In genomic region chr7:127674361-127674760, GRCh38 we compare ENCODE assay signal across 15 cellular contexts. TPM values are rescaled to one million over a fixed set of nuclear protein-coding genes. Genes with fewer than 3 reads are reported as not detected.
DNase-seq lines count a peak whose midpoint lies in the region; ATAC-seq and TF ChIP-seq lines count a peak whose summit lies in the region.
"Had no signal": no experiment of that assay in that cellular context is flagged by ENCODE, and none has a peak within 500 bp of the region (broad histone marks: within the 10 kb centered on the region; RNA-seq: fewer than 3 reads in every experiment).

No MANE protein-coding gene starts in this region.

- peaks cover 56% of the 10 kb centered on the region for H3K4me1 Mint-ChIP-seq in HFFc6 (ENCODE audit: low read depth)

- no peak for ATAC-seq in HG03342 (IDR thresholded peaks at IDR 0.05; ENCODE audit: unreplicated experiment)
- ATAC-seq: GM12878, HCT116 had no signal

- intact Hi-C loops in ascending aorta (cut with DNase I) (no loop called here), left ventricle myocardium inferior (cut with micrococcal nuclease) (no loop called here)

- H3K36me3 Mint-ChIP-seq in HFFc6 (ENCODE audit: low read depth): peaks cover 21% of the 10 kb centered on the region; the same call in 1 of the 2 replicates

- no peak overlapping the region for H3K4me3 ChIP-seq in ascending aorta
- H3K4me3 ChIP-seq in fibroblast of the aortic adventitia (ENCODE audit: low read depth, low read length): no peak overlapping the region
- H3K4me3 ChIP-seq in left ventricle myocardium inferior: no peak overlapping the region
- H3K4me3 ChIP-seq: GM12878 had no signal

- H3K27ac ChIP-seq in ascending aorta (peak overlapping the region; percentile 29 to 48), left ventricle myocardium inferior (replicated peaks) (no peak overlapping the region)

- H3K4me1 ChIP-seq in ascending aorta (peaks cover 0 to 7% of the 10 kb centered on the region in 2 donors), left ventricle myocardium inferior (peaks cover 9% of the 10 kb centered on the region)

- H3K36me3 ChIP-seq in ascending aorta: peaks cover 0 to 5% of the 10 kb centered on the region in 2 donors
- peaks cover 11% of the 10 kb centered on the region for H3K36me3 ChIP-seq in left ventricle myocardium inferior

- no peaks in the 10 kb centered on the region; the same call in 1 of the 2 replicates for H3K27me3 Mint-ChIP-seq in HFFc6 (ENCODE audit: insufficient read depth)

- H3K27me3 ChIP-seq in ascending aorta (no peaks in the 10 kb centered on the region), left ventricle myocardium inferior (ENCODE audit: low read depth) (no peaks in the 10 kb centered on the region)

- DNase-seq in EH (ENCODE audit: low read depth): peak; percentile 20
- no peak for DNase-seq in HFFc6
- DNase-seq in ascending aorta (ENCODE audit: low spot score in 2 of 2): no peak
- peak; percentile 40 for DNase-seq in fibroblast of the aortic adventitia (ENCODE audit: low read depth)
- DNase-seq in left ventricle myocardium inferior: no peak
- DNase-seq in mucosa of gallbladder (ENCODE audit: low spot score): no peak
- DNase-seq in COR-L47 (lab: John Stamatoyannopoulos, UW): no peak
- DNase-seq: NCI-H1930, NCI-H2171 treated with DMSO at 0.1 percent for 48 hours, NCI-H510A, SHP77 treated with DMSO at 0.1 percent for 48 hours had no signal

- H3K4me3 Mint-ChIP-seq in HFFc6: no peak overlapping the region; the same call in 1 of the 2 replicates

- H3K9me3 ChIP-seq in ascending aorta (no peaks in the 10 kb centered on the region), left ventricle myocardium inferior (replicated peaks) (peaks cover 8% of the 10 kb centered on the region)

- H3K9me3 Mint-ChIP-seq in HFFc6: no peaks in the 10 kb centered on the region

- TF ChIP-seq CTCF in HFFc6 (IDR thresholded peaks at IDR 0.05) (no peak), ascending aorta (IDR thresholded peaks at IDR 0.05) (no peak), fibroblast of the aortic adventitia (IDR thresholded peaks at IDR 0.05; ENCODE audit: insufficient read depth, low read length) (no peak), left ventricle myocardium inferior (IDR thresholded peaks at IDR 0.05; ENCODE audit: borderline replicate concordance) (no peak)

- H3K27ac Mint-ChIP-seq in HFFc6: peak overlapping the region; percentile 81

RNA-seq across cellular contexts. Expression of gene SND1, which starts 22.4 kb away (rescaled TPM):
- total RNA-seq in HFFc6 (2021; fragmentation: NEBNext Ultra II Directional; extraction: Animal tissue kit (Norgen Biotek cat#: 25700)): 100 to 1,000 TPM; 217 to 259 (median 247) TPM
- total RNA-seq in ascending aorta (93.8 TPM), fibroblast of the aortic adventitia (ENCODE audit: low replicate concordance) (156 and 202 TPM in 2 replicates), left ventricle myocardium inferior (71.6 TPM), mucosa of gallbladder (136 TPM)

RNA-seq across cellular contexts. Expression of gene PAX4, which starts 56.4 kb away (rescaled TPM):
- total RNA-seq in HFFc6 (2021; fragmentation: NEBNext Ultra II Directional; extraction: Animal tissue kit (Norgen Biotek cat#: 25700)): not detected
- total RNA-seq in ascending aorta (not detected), fibroblast of the aortic adventitia (ENCODE audit: low replicate concordance) (not detected in 2 replicates), left ventricle myocardium inferior (not detected), mucosa of gallbladder (not detected)
- total RNA-seq: A172, GM12878 had no signal

Comparison
In these comparisons a context has a peak if more than half of its experiments do, and no peak if none do; other contexts are left out.
1. DNase-seq: peak in EH (single experiment) and fibroblast of the aortic adventitia (single experiment); none in HFFc6 (single experiment), ascending aorta (0 of 2), left ventricle myocardium inferior (single experiment), mucosa of gallbladder (single experiment) and COR-L47 (single experiment).